In genomic region chr6:135117413-135117968, GRCh38 we compare ENCODE assay signal across 14 cellular contexts.
DNase-seq lines count a peak whose midpoint lies in the region; ATAC-seq lines count a peak whose summit lies in the region.
"Had no signal": no experiment of that assay in that cellular context is flagged by ENCODE, and none has a peak within 500 bp of the region (broad histone marks: within the 10 kb centered on the region; RNA-seq: fewer than 3 reads in every experiment).

No MANE protein-coding gene starts in this region.

- CTCF ChIA-PET in activated CD4-positive, alpha-beta memory T cell treated with anti-CD3 and anti-CD28 coated beads for 36 hours (lab: Charles Lee) = interaction anchor here (0.7 to 1.1 kb wide), 2 partner anchors 24 to 66 kb away, joined by 3 to 4 read pairs; no protein-coding TSS in a partner anchor

- no peaks in the 10 kb centered on the region for H3K27me3 Mint-ChIP-seq in activated T-cell treated with anti-CD3 and anti-CD28 coated beads, Interleukin-2, amount 50 U/mL, for 72 hours (ENCODE audit: low read depth)
- H3K27me3 Mint-ChIP-seq in activated CD4-positive, alpha-beta memory T cell treated with anti-CD3 and anti-CD28 coated beads for 36 hours = no peaks in the 10 kb centered on the region
- no peaks in the 10 kb centered on the region for H3K27me3 Mint-ChIP-seq in naive thymus-derived CD8-positive, alpha-beta T cell

- ATAC-seq in activated T-cell treated with anti-CD3 and anti-CD28 coated beads, Interleukin-2, amount 50 U/mL, for 72 hours (replicated peaks in 1 of 2) = peak; percentile 4 to 5
- ATAC-seq in GM21529 (IDR thresholded peaks at IDR 0.05; ENCODE audit: unreplicated experiment) (peak; percentile 37), HG02885 (IDR thresholded peaks at IDR 0.05; ENCODE audit: poor library complexity, unreplicated experiment) (no peak)
- peak in 1 of 2 donors; percentile 24 for ATAC-seq in naive thymus-derived CD8-positive, alpha-beta T cell
- ATAC-seq: PC-3 had no signal

- peaks cover 6 to 7% of the 10 kb centered on the region in 2 donors for H3K36me3 Mint-ChIP-seq in activated T-cell treated with anti-CD3 and anti-CD28 coated beads, Interleukin-2, amount 50 U/mL, for 72 hours (ENCODE audit: insufficient read depth in 2 of 2)
- no peaks in the 10 kb centered on the region for H3K36me3 Mint-ChIP-seq in activated CD4-positive, alpha-beta memory T cell treated with anti-CD3 and anti-CD28 coated beads for 36 hours
- no peaks in the 10 kb centered on the region for H3K36me3 Mint-ChIP-seq in naive thymus-derived CD8-positive, alpha-beta T cell

- peaks cover 0 to 4% of the 10 kb centered on the region in 2 donors for H3K9me3 Mint-ChIP-seq in activated T-cell treated with anti-CD3 and anti-CD28 coated beads, Interleukin-2, amount 50 U/mL, for 72 hours
- H3K9me3 Mint-ChIP-seq in activated CD4-positive, alpha-beta memory T cell treated with anti-CD3 and anti-CD28 coated beads for 36 hours = no peaks in the 10 kb centered on the region
- H3K9me3 Mint-ChIP-seq in naive thymus-derived CD8-positive, alpha-beta T cell = peaks cover 0 to 6% (median 0%) of the 10 kb centered on the region in 9 donors

- POLR2A ChIA-PET in activated CD4-positive, alpha-beta memory T cell treated with anti-CD3 and anti-CD28 coated beads for 36 hours (lab: Charles Lee) = interaction anchor here (1.0 kb wide), 1 partner anchor 40 kb away, joined by 3 read pairs; no protein-coding TSS in a partner anchor
- POLR2A ChIA-PET in naive thymus-derived CD8-positive, alpha-beta T cell (lab: Charles Lee) = interaction anchor here (0.5 to 4.9 kb wide), 6 partner anchors 11 to 46 kb away, joined by 3 to 25 read pairs (median 6); no protein-coding TSS in a partner anchor

- intact Hi-C loops in activated CD4-positive, alpha-beta memory T cell treated with anti-CD3 and anti-CD28 coated beads for 36 hours (cut with micrococcal nuclease) = no loop called here

- peak; percentile 51 to 54 for DNase-seq in activated T-cell treated with anti-CD3 and anti-CD28 coated beads, Interleukin-2, amount 50 U/mL, for 72 hours
- no peak for DNase-seq in activated T-cell treated with anti-CD3 and anti-CD28 coated beads for 4 hours
- peak; percentile 42 for DNase-seq in activated CD4-positive, alpha-beta memory T cell treated with anti-CD3 and anti-CD28 coated beads for 36 hours
- DNase-seq in naive thymus-derived CD8-positive, alpha-beta T cell = no peak
- no peak for DNase-seq in amygdala (lab: John Stamatoyannopoulos, UW)
- DNase-seq in cerebellum (ENCODE audit: low spot score) = no peak
- DNase-seq: activated CD4-positive, CD25-positive, alpha-beta regulatory T cell; islet precursor cell; NCI-H1436; NCI-H446; PC-3; SK-N-SH had no signal

- peak overlapping the region; percentile 100 for H3K27ac Mint-ChIP-seq in activated T-cell treated with anti-CD3 and anti-CD28 coated beads, Interleukin-2, amount 50 U/mL, for 72 hours
- H3K27ac Mint-ChIP-seq in activated CD4-positive, alpha-beta memory T cell treated with anti-CD3 and anti-CD28 coated beads for 36 hours = peak overlapping the region; percentile 89
- peak overlapping the region; percentile 67 to 94 (median 90) for H3K27ac Mint-ChIP-seq in naive thymus-derived CD8-positive, alpha-beta T cell

- peaks cover 84% of the 10 kb centered on the region for H3K4me1 Mint-ChIP-seq in activated T-cell treated with anti-CD3 and anti-CD28 coated beads, Interleukin-2, amount 50 U/mL, for 72 hours (ENCODE audit: low read depth)
- H3K4me1 Mint-ChIP-seq in activated CD4-positive, alpha-beta memory T cell treated with anti-CD3 and anti-CD28 coated beads for 36 hours (ENCODE audit: low read depth) = peaks cover 74% of the 10 kb centered on the region
- peaks cover 34 to 77% (median 69%) of the 10 kb centered on the region in 4 donors for H3K4me1 Mint-ChIP-seq in naive thymus-derived CD8-positive, alpha-beta T cell

- H3K4me3 Mint-ChIP-seq in activated T-cell treated with anti-CD3 and anti-CD28 coated beads, Interleukin-2, amount 50 U/mL, for 72 hours = peak overlapping the region; percentile 70 to 88
- peak overlapping the region; percentile 50 for H3K4me3 Mint-ChIP-seq in activated CD4-positive, alpha-beta memory T cell treated with anti-CD3 and anti-CD28 coated beads for 36 hours
- peak overlapping the region in 9 of 10 donors; percentile 55 to 80 (median 76) for H3K4me3 Mint-ChIP-seq in naive thymus-derived CD8-positive, alpha-beta T cell

Comparison
In these comparisons a context has a peak if more than half of its experiments do, and no peak if none do; other contexts are left out.
1. DNase-seq: peak in activated T-cell treated with anti-CD3 and anti-CD28 coated beads, Interleukin-2, amount 50 U/mL, for 72 hours (2 of 2) and activated CD4-positive, alpha-beta memory T cell treated with anti-CD3 and anti-CD28 coated beads for 36 hours (single experiment); none in activated T-cell treated with anti-CD3 and anti-CD28 coated beads for 4 hours (single experiment), naive thymus-derived CD8-positive, alpha-beta T cell (0 of 10), amygdala (0 of 56) and cerebellum (single experiment).
2. Peak in every context shown above with its lines, with median percentiles within 50 percentile points of each other: H3K27ac Mint-ChIP-seq and H3K4me3 Mint-ChIP-seq.